18 cellular contexts compared by ENCODE assay signal in the genomic region with DNA sequence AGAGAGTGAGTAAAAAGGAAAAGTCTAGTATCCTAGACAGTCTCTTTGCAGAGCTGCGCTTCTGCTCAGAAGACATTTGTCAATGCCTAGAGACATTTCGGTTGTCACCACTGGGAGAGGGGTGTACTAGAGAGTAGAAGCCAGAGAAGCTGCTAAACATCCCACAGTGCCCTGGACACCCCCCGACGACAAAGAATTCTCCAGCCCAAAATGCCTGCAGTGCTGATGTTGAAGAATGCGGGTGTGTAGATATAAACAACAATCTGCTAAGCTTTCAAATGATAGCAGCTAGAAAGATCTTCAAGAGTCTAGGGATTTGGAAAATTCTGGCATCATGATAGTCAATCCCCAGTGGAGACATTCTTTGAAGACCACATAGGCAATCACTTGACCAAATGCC.
DNase-seq lines count a peak whose midpoint lies in the region; ATAC-seq and TF ChIP-seq lines count a peak whose summit lies in the region.
"Had no signal": no experiment of that assay in that cellular context is flagged by ENCODE, and none has a peak within 500 bp of the region (broad histone marks: within the 10 kb centered on the region; RNA-seq: fewer than 3 reads in every experiment).

No MANE protein-coding gene starts in this region.

- DNase-seq in heart right ventricle (no peak), Right ventricle myocardium inferior (ENCODE audit: missing footprints) (no peak), epithelial cell of prostate (ENCODE audit: low read depth, low spot score) (no peak), osteoblast (ENCODE audit: insufficient read length, low spot score, missing footprints) (no peak), vagina (ENCODE audit: extremely low spot score in 2 of 2) (no peak), nephron progenitor cell (no peak), NCI-H510A treated with DMSO at 0.1 percent for 48 hours (lab: John Stamatoyannopoulos, UW) (no peak)
- DNase-seq: activated CD4-positive, alpha-beta T cell treated with anti-CD3 and anti-CD28 coated beads, Interleukin-2, amount 50 U/mL, for 48 hours; activated T-cell treated with anti-CD3 and anti-CD28 coated beads, Interleukin-2, amount 50 U/mL, for 4 hours; CD4-positive, CD25-positive, alpha-beta regulatory T cell; DMS79; NCI-H1930; NCI-H524 treated with DMSO at 0.1 percent for 48 hours; stimulated activated CD4-positive, alpha-beta T cell treated with anti-CD3 and anti-CD28 coated beads, Interleukin-4, amount 100 ng/mL, for 24 hours had no signal

- H3K4me3 ChIP-seq in heart right ventricle (no peak overlapping the region), osteoblast (ENCODE audit: insufficient read depth, low read length) (peak overlapping the region; percentile 21), vagina (no peak overlapping the region)
- H3K4me3 ChIP-seq: tibial nerve had no signal

- peaks cover 0 to 7% (median 0%) of the 10 kb centered on the region in 11 donors for H3K9me3 ChIP-seq in heart right ventricle
- no peaks in the 10 kb centered on the region for H3K9me3 ChIP-seq in osteoblast (ENCODE audit: low read depth, low read length)
- no peaks in the 10 kb centered on the region for H3K9me3 ChIP-seq in vagina
- H3K9me3 ChIP-seq: tibial nerve had no signal

- intact Hi-C loops in heart right ventricle (cut with DNase I) (loop anchor here in 9 of 10 donors (2.0 to 10.0 kb wide), 11 partner anchors 40 to 335 kb away; no protein-coding TSS in a partner anchor), Right ventricle myocardium inferior (cut with DNase I) (loop anchor here (5.0 kb wide), 4 partner anchors 45 to 330 kb away; no protein-coding TSS in a partner anchor), vagina (cut with DNase I) (loop anchor here (5.0 kb wide), 2 partner anchors 125 to 330 kb away; no protein-coding TSS in a partner anchor)

- peaks cover 7% of the 10 kb centered on the region for H3K36me3 Mint-ChIP-seq in nephron progenitor cell (ENCODE audit: low read depth)
- H3K36me3 Mint-ChIP-seq: CD4-positive, CD25-positive, alpha-beta regulatory T cell; memory B cell had no signal

- peaks cover 9 to 56% (median 35%) of the 10 kb centered on the region in 9 donors for H3K4me1 ChIP-seq in heart right ventricle
- peaks cover 61% of the 10 kb centered on the region for H3K4me1 ChIP-seq in osteoblast (ENCODE audit: insufficient read depth, low read length)
- peaks cover 30% of the 10 kb centered on the region for H3K4me1 ChIP-seq in vagina

- peaks cover 9% of the 10 kb centered on the region for H3K9me3 Mint-ChIP-seq in nephron progenitor cell
- H3K9me3 Mint-ChIP-seq: activated T-cell treated with anti-CD3 and anti-CD28 coated beads, Interleukin-2, amount 50 U/mL, for 4 hours; central memory CD8-positive, alpha-beta T cell; memory B cell had no signal

- peaks cover 32% of the 10 kb centered on the region for H3K4me1 Mint-ChIP-seq in nephron progenitor cell
- H3K4me1 Mint-ChIP-seq: central memory CD8-positive, alpha-beta T cell; memory B cell had no signal

- peak overlapping the region; percentile 77 for H3K4me2 ChIP-seq in osteoblast (ENCODE audit: insufficient read depth, low read length)

- peak overlapping the region in 9 of 10 donors; percentile 12 to 70 (median 59) for H3K27ac ChIP-seq in heart right ventricle
- peak overlapping the region; percentile 92 for H3K27ac ChIP-seq in epithelial cell of prostate
- H3K27ac ChIP-seq in osteoblast (ENCODE audit: low read depth, low read length) = peak overlapping the region; percentile 93
- H3K27ac ChIP-seq in vagina = peak overlapping the region; percentile 76

- H3K79me2 ChIP-seq in osteoblast (ENCODE audit: insufficient read depth, low read length) = no peaks in the 10 kb centered on the region

- ATAC-seq in heart right ventricle (no peak), Right ventricle myocardium inferior (no peak), HG03354 (IDR thresholded peaks at IDR 0.05; ENCODE audit: poor library complexity, severe bottlenecking, unreplicated experiment) (no peak)
- ATAC-seq: activated T-cell treated with anti-CD3 and anti-CD28 coated beads, Interleukin-2, amount 50 U/mL, for 4 hours had no signal

- TF ChIP-seq CTCF in heart right ventricle (IDR thresholded peaks at IDR 0.05) (no peak), osteoblast (IDR thresholded peaks at IDR 0.05; ENCODE audit: extremely low read depth, low read depth, low read length) (no peak), vagina (IDR thresholded peaks at IDR 0.05) (no peak), nephron progenitor cell (IDR thresholded peaks at IDR 0.05) (no peak)

- no peak overlapping the region for H3K4me3 Mint-ChIP-seq in nephron progenitor cell
- H3K4me3 Mint-ChIP-seq: activated T-cell treated with anti-CD3 and anti-CD28 coated beads, Interleukin-2, amount 50 U/mL, for 4 hours; CD4-positive, CD25-positive, alpha-beta regulatory T cell; central memory CD8-positive, alpha-beta T cell; memory B cell had no signal

- H3K36me3 ChIP-seq in heart right ventricle = no peaks in the 10 kb centered on the region
- H3K36me3 ChIP-seq in osteoblast (ENCODE audit: insufficient read depth, low read length) = no peaks in the 10 kb centered on the region
- no peaks in the 10 kb centered on the region for H3K36me3 ChIP-seq in vagina
- H3K36me3 ChIP-seq: tibial nerve had no signal

- WGBS in heart right ventricle, 2 donors = 55 to 64% methylated on average over 5 of the region's 5 CpGs

- H3K27me3 ChIP-seq in heart right ventricle (no peaks in the 10 kb centered on the region), osteoblast (ENCODE audit: insufficient read depth, low read length) (no peaks in the 10 kb centered on the region), vagina (no peaks in the 10 kb centered on the region)
- H3K27me3 ChIP-seq: tibial nerve had no signal

- H3K27me3 Mint-ChIP-seq in nephron progenitor cell (ENCODE audit: low read depth, poor library complexity) = no peaks in the 10 kb centered on the region

- H4K20me1 ChIP-seq in osteoblast (ENCODE audit: insufficient read depth, low read length) = no peaks in the 10 kb centered on the region

- H2AFZ ChIP-seq in osteoblast (ENCODE audit: low read length) = no peak overlapping the region

- TF ChIP-seq POLR2A in vagina (IDR thresholded peaks at IDR 0.05) = no peak

- no peak overlapping the region for H3K27ac Mint-ChIP-seq in nephron progenitor cell
- H3K27ac Mint-ChIP-seq: CD4-positive, CD25-positive, alpha-beta regulatory T cell; memory B cell had no signal
